ENCODE assay signal across 1 cellular context in genomic region chr19:1003283-1003682, GRCh38.
TF ChIP-seq lines count a peak whose summit lies in the region.

No MANE protein-coding gene starts in this region.

TF ChIP-seq in HepG2, 621 proteins besides CTCF, POLR2A, EP300 and RAD21:
- TF ChIP-seq GABPB1 (CRISPR knock-in tag; IDR thresholded peaks at IDR 0.05) (peak; percentile 19; the same call in 1 of the 2 replicates), CEBPB (IDR thresholded peaks at IDR 0.05; ENCODE audit: borderline replicate concordance, low read depth, low read length) (peak; percentile 44; the same call in 1 of the 2 replicates), NFKBIZ (CRISPR knock-in tag; IDR thresholded peaks at IDR 0.05) (no peak), MTA3 (CRISPR knock-in tag; IDR thresholded peaks at IDR 0.05) (no peak), GRHL1 (CRISPR knock-in tag; conservative IDR thresholded peaks at IDR 0.05) (no peak), HNRNPL (IDR thresholded peaks at IDR 0.05; ENCODE audit: low read depth, low read length) (0 out of 2 replicates have a peak, but pooled peaks have one; percentile 54), MYNN (CRISPR knock-in tag; IDR thresholded peaks at IDR 0.05; ENCODE audit: low read depth) (no peak), ZNF460 (CRISPR knock-in tag; IDR thresholded peaks at IDR 0.05; ENCODE audit: borderline replicate concordance) (no peak), SRSF9 (IDR thresholded peaks at IDR 0.05; ENCODE audit: borderline replicate concordance, insufficient read depth, low read depth, low read length, poor library complexity, severe bottlenecking) (no peak), ZNF367 (CRISPR knock-in tag; IDR thresholded peaks at IDR 0.05; ENCODE audit: borderline replicate concordance) (no peak), CEBPG (CRISPR knock-in tag; IDR thresholded peaks at IDR 0.05) (no peak)
- TF ChIP-seq, protein P1, sequence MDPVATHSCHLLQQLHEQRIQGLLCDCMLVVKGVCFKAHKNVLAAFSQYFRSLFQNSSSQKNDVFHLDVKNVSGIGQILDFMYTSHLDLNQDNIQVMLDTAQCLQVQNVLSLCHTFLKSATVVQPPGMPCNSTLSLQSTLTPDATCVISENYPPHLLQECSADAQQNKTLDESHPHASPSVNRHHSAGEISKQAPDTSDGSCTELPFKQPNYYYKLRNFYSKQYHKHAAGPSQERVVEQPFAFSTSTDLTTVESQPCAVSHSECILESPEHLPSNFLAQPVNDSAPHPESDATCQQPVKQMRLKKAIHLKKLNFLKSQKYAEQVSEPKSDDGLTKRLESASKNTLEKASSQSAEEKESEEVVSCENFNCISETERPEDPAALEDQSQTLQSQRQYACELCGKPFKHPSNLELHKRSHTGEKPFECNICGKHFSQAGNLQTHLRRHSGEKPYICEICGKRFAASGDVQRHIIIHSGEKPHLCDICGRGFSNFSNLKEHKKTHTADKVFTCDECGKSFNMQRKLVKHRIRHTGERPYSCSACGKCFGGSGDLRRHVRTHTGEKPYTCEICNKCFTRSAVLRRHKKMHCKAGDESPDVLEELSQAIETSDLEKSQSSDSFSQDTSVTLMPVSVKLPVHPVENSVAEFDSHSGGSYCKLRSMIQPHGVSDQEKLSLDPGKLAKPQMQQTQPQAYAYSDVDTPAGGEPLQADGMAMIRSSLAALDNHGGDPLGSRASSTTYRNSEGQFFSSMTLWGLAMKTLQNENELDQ (CRISPR knock-in tag; IDR thresholded peaks at IDR 0.05; ENCODE audit: borderline replicate concordance) = no peak
TF ChIP-seq in HepG2: peak in this region for 3.
